24 cellular contexts compared by ENCODE assay signal in the genomic region with DNA sequence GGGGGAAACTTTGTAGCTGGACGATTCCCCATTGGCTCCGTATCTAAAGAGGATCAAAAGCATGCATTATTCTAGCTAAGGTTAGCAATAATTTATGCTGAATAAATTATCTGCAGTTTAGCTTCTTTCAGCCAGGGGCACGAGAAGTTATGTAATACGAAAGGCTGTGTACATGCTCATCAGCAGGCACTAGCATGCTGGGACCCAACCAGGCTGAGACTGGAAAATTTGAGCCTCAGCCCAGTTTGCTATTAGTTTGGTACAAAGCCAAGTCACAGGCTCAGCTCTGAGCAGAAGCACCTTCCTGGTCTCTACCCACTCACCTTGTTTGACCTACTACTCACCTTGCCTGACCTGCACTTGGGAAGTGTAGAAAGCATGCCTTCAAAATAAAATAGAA.
A peak's percentile ranks its signal among the peaks of the same experiment; 100 is the strongest.
DNase-seq lines count a peak whose midpoint lies in the region; ATAC-seq and TF ChIP-seq lines count a peak whose summit lies in the region.
"Had no signal": no experiment of that assay in that cellular context is flagged by ENCODE, and none has a peak within 500 bp of the region (broad histone marks: within the 10 kb centered on the region; RNA-seq: fewer than 3 reads in every experiment).

No MANE protein-coding gene starts in this region.

- WGBS in right cardiac atrium: 67% methylated on average over 4 of the region's 4 CpGs
- 44 to 46% methylated on average over 4 of the region's 4 CpGs for WGBS in esophagus, 2 donors
- WGBS in thyroid gland, 2 donors: 59 to 62% methylated on average over 4 of the region's 4 CpGs

- no peaks in the 10 kb centered on the region for H3K4me1 ChIP-seq in right cardiac atrium (ENCODE audit: control insufficient read depth, insufficient read depth, low read length)
- peaks cover 0 to 2% of the 10 kb centered on the region in 2 donors for H3K4me1 ChIP-seq in esophagus (ENCODE audit: control insufficient read depth in 2 of 2, insufficient read depth in 2 of 2, low read length in 1 of 2)
- H3K4me1 ChIP-seq in thyroid gland: peaks cover 6 to 8% of the 10 kb centered on the region in 2 donors
- H3K4me1 ChIP-seq: sigmoid colon, vagina had no signal

- ATAC-seq in Right ventricle myocardium inferior: peak; percentile 72
- no peak for ATAC-seq in right cardiac atrium
- no peak for ATAC-seq in HG03095 (IDR thresholded peaks at IDR 0.05; ENCODE audit: unreplicated experiment)
- no peak for ATAC-seq in HG02981 (IDR thresholded peaks at IDR 0.05; ENCODE audit: unreplicated experiment)

- H3K27me3 ChIP-seq in right cardiac atrium (ENCODE audit: control insufficient read depth, insufficient read depth) (no peaks in the 10 kb centered on the region), esophagus (ENCODE audit: control insufficient read depth in 1 of 2, insufficient read depth in 2 of 2, low read length in 2 of 2) (no peaks in the 10 kb centered on the region), thyroid gland (no peaks in the 10 kb centered on the region), MG63 (no peaks in the 10 kb centered on the region)
- H3K27me3 ChIP-seq: neutrophil, sigmoid colon, vagina had no signal

- intact Hi-C loops in Right ventricle myocardium inferior (cut with DNase I) (no loop called here), right cardiac atrium (cut with DNase I) (no loop called here), thyroid gland (cut with DNase I) (no loop called here)

- H3K36me3 ChIP-seq in esophagus (ENCODE audit: control insufficient read depth in 2 of 2, insufficient read depth in 2 of 2, low read length in 1 of 2) (no peaks in the 10 kb centered on the region), thyroid gland (no peaks in the 10 kb centered on the region), MG63 (no peaks in the 10 kb centered on the region)
- H3K36me3 ChIP-seq: neutrophil, sigmoid colon, vagina, WERI-Rb-1 had no signal

- H3K27ac ChIP-seq in right cardiac atrium (ENCODE audit: low read length) (no peak overlapping the region), esophagus (ENCODE audit: low read depth in 2 of 2, low read length in 1 of 2) (peak overlapping the region; percentile 90 to 96), thyroid gland (peak overlapping the region in 1 of 3 donors; percentile 65)
- H3K27ac ChIP-seq: KMS-11, neutrophil, sigmoid colon, vagina, WERI-Rb-1 had no signal

- peak in 4 of 6 experiments; percentile 27 to 54 (median 34) for TF ChIP-seq CTCF in thyroid gland (IDR thresholded peaks at IDR 0.05)

- no peak for DNase-seq in Right ventricle myocardium inferior (ENCODE audit: missing footprints)
- DNase-seq in right cardiac atrium: no peak
- DNase-seq in NCI-H774 (lab: John Stamatoyannopoulos, UW): peak; percentile 70
- peak; percentile 74 to 75 for DNase-seq in thyroid gland
- DNase-seq in MG63: no peak
- DNase-seq: ACHN; activated CD4-positive, alpha-beta memory T cell treated with anti-CD3 and anti-CD28 coated beads, Interleukin-2, amount 10 ng/mL, durations not matched to agents 7 days and 5 days; activated naive CD8-positive, alpha-beta T cell treated with anti-CD3 and anti-CD28 coated beads, Interleukin-2, amount 10 ng/mL, durations not matched to agents 7 days and 5 days; activated T-cell treated with anti-CD3 and anti-CD28 coated beads, Interleukin-2, amount 50 U/mL, for 48 hours; CD4-positive, alpha-beta memory T cell; effector memory CD4-positive, alpha-beta T cell; H9; mucosa of descending colon; NCI-H1417 treated with DMSO at 0.1 percent for 48 hours; sigmoid colon; stimulated activated CD4-positive, alpha-beta T cell treated with anti-CD3 and anti-CD28 coated beads, Interleukin-1b, Interleukin-23, amount 100 ng/mL, for 48 hours; T-helper 1 cell; WERI-Rb-1 had no signal

- H3K4me3 ChIP-seq in right cardiac atrium (ENCODE audit: low read length) (no peak overlapping the region), esophagus (ENCODE audit: low read depth in 1 of 2, low read length in 2 of 2) (peak overlapping the region in 1 of 2 donors; percentile 7), thyroid gland (replicated peaks in 1 of 3) (no peak overlapping the region), MG63 (no peak overlapping the region)
- H3K4me3 ChIP-seq: mucosa of descending colon, sigmoid colon, vagina had no signal

- no peaks in the 10 kb centered on the region for H3K9me3 ChIP-seq in right cardiac atrium (ENCODE audit: control insufficient read depth, low read length)
- H3K9me3 ChIP-seq in esophagus (ENCODE audit: control insufficient read depth in 2 of 2, insufficient read depth in 1 of 2, low read depth in 1 of 2, low read length in 1 of 2): no peaks in the 10 kb centered on the region
- no peaks in the 10 kb centered on the region for H3K9me3 ChIP-seq in thyroid gland
- no peaks in the 10 kb centered on the region for H3K9me3 ChIP-seq in MG63
- H3K9me3 ChIP-seq: mucosa of descending colon, neutrophil, sigmoid colon, vagina had no signal

- no peak for TF ChIP-seq POLR2A in thyroid gland (IDR thresholded peaks at IDR 0.05)

Comparison
In these comparisons a context has a peak if more than half of its experiments do, and no peak if none do; other contexts are left out.
1. DNase-seq: peak in NCI-H774 (single experiment) and thyroid gland (2 of 2); none in Right ventricle myocardium inferior (single experiment), right cardiac atrium (0 of 3) and MG63 (single experiment).